9 cellular contexts compared by ENCODE assay signal in genomic region chr12:49945394-49946080, GRCh38. TPM values are rescaled to one million over a fixed set of nuclear protein-coding genes. Genes with fewer than 3 reads are reported as not detected.
A peak's percentile ranks its signal among the peaks of the same experiment; 100 is the strongest.
DNase-seq lines count a peak whose midpoint lies in the region; ATAC-seq lines count a peak whose summit lies in the region.
"Had no signal": no experiment of that assay in that cellular context is flagged by ENCODE, and none has a peak within 500 bp of the region (broad histone marks: within the 10 kb centered on the region; RNA-seq: fewer than 3 reads in every experiment).

No MANE protein-coding gene starts in this region.

- H3K9me2 ChIP-seq in GM23248 (ENCODE audit: insufficient read depth), result no peaks in the 10 kb centered on the region

- no peaks in the 10 kb centered on the region for H3K79me2 ChIP-seq in GM23248 (ENCODE audit: insufficient read depth)

- peak overlapping the region; percentile 88 for H2AFZ ChIP-seq in GM23248

- H3K27ac ChIP-seq in GM23248, result no peak overlapping the region

- H3K36me3 ChIP-seq in GM23248 (ENCODE audit: low read depth), result no peaks in the 10 kb centered on the region

- H3K9ac ChIP-seq in GM23248, result no peak overlapping the region

- in situ Hi-C loops in GM23248 (cut with MboI), result no loop called here

- H3K4me1 ChIP-seq in GM23248 (ENCODE audit: insufficient read depth), result no peaks in the 10 kb centered on the region

- ATAC-seq in GM21381 (IDR thresholded peaks at IDR 0.05; ENCODE audit: unreplicated experiment), result no peak

- H3K4me3 ChIP-seq in GM23248, result peak overlapping the region; percentile 30; the same call in 1 of the 2 replicates

- 14 to 16% methylated on average over 25 to 28 of the region's 28 CpGs for WGBS in GM23248 (ENCODE audit: low coverage in 1 of 2, low lambda C conversion rate in 2 of 2, missing lambda C conversion rate in 2 of 2), 2 experiments

- H3K9me3 ChIP-seq in GM23248 (ENCODE audit: low read depth), result no peaks in the 10 kb centered on the region

- no peaks in the 10 kb centered on the region for H3F3A ChIP-seq in GM23248 (ENCODE audit: insufficient read depth)

- peak overlapping the region; percentile 72 for H3K4me2 ChIP-seq in GM23248 (ENCODE audit: unreplicated experiment)

- DNase-seq in DMS 273 treated with DMSO at 0.1 percent for 48 hours (lab: John Stamatoyannopoulos, UW) (peak; percentile 10), GM23248 (peak; percentile 84), NCI-H187 (lab: John Stamatoyannopoulos, UW) (peak; percentile 23 to 35), cerebellar cortex (ENCODE audit: low spot score) (peak; percentile 77), kidney tubule cell (ENCODE audit: low spot score) (peak; percentile 82)
- peak; percentile 84 to 92 for DNase-seq in activated CD4-positive, alpha-beta T cell treated with anti-CD3 and anti-CD28 coated beads for 24 hours (ENCODE audit: low read depth in 2 of 2)
- peak; percentile 77 to 86 for DNase-seq in stimulated activated CD4-positive, alpha-beta T cell treated with anti-CD3 and anti-CD28 coated beads, Interleukin-15, amount 100 ng/mL, for 48 hours (ENCODE audit: low read depth in 2 of 2)

- no peaks in the 10 kb centered on the region for H3K27me3 ChIP-seq in GM23248 (replicated peaks; ENCODE audit: insufficient read depth)

- H4K20me1 ChIP-seq in GM23248 (ENCODE audit: insufficient read depth), result no peaks in the 10 kb centered on the region

RNA-seq across cellular contexts. Expression of gene AQP2, which starts 5.0 kb away (rescaled TPM):
- total RNA-seq in GM23248 (2014; rRNA removed; shearing (Covaris generic)), result not detected in 2 replicates
- not detected in 2 replicates for polyA plus RNA-seq in GM23248 (2016; fragmentation: Nextera tagmentation; extraction: Ambion mirVana)
- total RNA-seq: frontal cortex had no signal

RNA-seq across cellular contexts. Expression of gene AQP5, which starts 16.1 kb away (rescaled TPM):
- total RNA-seq in GM23248 (2014; rRNA removed; shearing (Covaris generic)), result not detected in 2 replicates
- polyA plus RNA-seq in GM23248 (2016; fragmentation: Nextera tagmentation; extraction: Ambion mirVana), result not detected in 2 replicates

RNA-seq across cellular contexts. Expression of gene AQP6, which starts 27.2 kb away (rescaled TPM):
- not detected in 2 replicates for total RNA-seq in GM23248 (2014; rRNA removed; shearing (Covaris generic))
- not detected in 2 replicates for polyA plus RNA-seq in GM23248 (2016; fragmentation: Nextera tagmentation; extraction: Ambion mirVana)
- total RNA-seq: frontal cortex had no signal

RNA-seq across cellular contexts. Expression of gene FAIM2, which starts 41.8 kb away (rescaled TPM):
- total RNA-seq in GM23248 (2014; rRNA removed; shearing (Covaris generic)), result 0.86 and 2.8 TPM in 2 replicates
- 4.6 and 5.3 TPM in 2 replicates for polyA plus RNA-seq in GM23248 (2016; fragmentation: Nextera tagmentation; extraction: Ambion mirVana)

Comparison
In these comparisons a context has a peak if more than half of its experiments do, and no peak if none do; other contexts are left out.
1. DNase-seq: peak in every context shown above with its lines; median percentile 88 in activated CD4-positive, alpha-beta T cell treated with anti-CD3 and anti-CD28 coated beads for 24 hours; 84 in GM23248; 82 in kidney tubule cell; 82 in stimulated activated CD4-positive, alpha-beta T cell treated with anti-CD3 and anti-CD28 coated beads, Interleukin-15, amount 100 ng/mL, for 48 hours; 77 in cerebellar cortex; 29 in NCI-H187; 10 in DMS 273 treated with DMSO at 0.1 percent for 48 hours.